26 cellular contexts compared by ENCODE assay signal in genomic region chr3:165712382-165712781, GRCh38.
"Had no signal": no experiment of that assay in that cellular context is flagged by ENCODE, and none has a peak within 500 bp of the region (broad histone marks: within the 10 kb centered on the region; RNA-seq: fewer than 3 reads in every experiment).

No MANE protein-coding gene starts in this region.

- H3K9me3 Mint-ChIP-seq: nephron had no signal

- H3K36me3 Mint-ChIP-seq: naive thymus-derived CD8-positive, alpha-beta T cell had no signal

- H3K4me3 ChIP-seq: heart right ventricle, hepatocyte, left ventricle myocardium inferior, lung, pancreas, prostate gland, skin epidermis, suprapubic skin, thoracic aorta, tibial artery, uterus had no signal

- DNase-seq: heart right ventricle; islet precursor cell; left ventricle myocardium inferior; naive thymus-derived CD8-positive, alpha-beta T cell; nucleus accumbens; posterior cingulate gyrus; retina; stimulated activated CD4-positive, alpha-beta T cell treated with anti-CD3 and anti-CD28 coated beads, Interleukin-12 subunit alpha, Interleukin-12 subunit beta, amount 100 ng/mL, for 4 hours; stimulated activated CD4-positive, alpha-beta T cell treated with anti-CD3 and anti-CD28 coated beads, Interleukin-15, amount 100 ng/mL, for 24 hours; stimulated activated CD4-positive, alpha-beta T cell treated with anti-CD3 and anti-CD28 coated beads, Interleukin-2, amount 100 ng/mL, for 24 hours; stimulated activated CD4-positive, alpha-beta T cell treated with anti-CD3 and anti-CD28 coated beads, Interleukin-4, amount 100 ng/mL, for 1 hour; stimulated activated naive CD4-positive, alpha-beta T cell treated with Interleukin-2 at 50 U/mL for 16 hours; tibial artery; trophoblast cell; uterus had no signal

- H3K27ac ChIP-seq: heart right ventricle, hepatocyte, left ventricle myocardium inferior, pancreas, prostate gland, skin epidermis, suprapubic skin, thoracic aorta, tibial artery, uterus had no signal

- H3K27me3 Mint-ChIP-seq: naive thymus-derived CD8-positive, alpha-beta T cell had no signal

- ATAC-seq: naive thymus-derived CD8-positive, alpha-beta T cell; pancreas; right cardiac atrium; sciatic nerve had no signal

- H3K27me3 ChIP-seq: heart right ventricle, hepatocyte, pancreas, suprapubic skin, tibial artery, uterus had no signal

- H3K36me3 ChIP-seq: heart right ventricle, left ventricle myocardium inferior, pancreas, prostate gland, suprapubic skin, thoracic aorta, tibial artery, uterus had no signal

- H3K9me3 ChIP-seq: pancreas, prostate gland, suprapubic skin, thoracic aorta, tibial artery, uterus had no signal

- H3K4me3 Mint-ChIP-seq: naive thymus-derived CD8-positive, alpha-beta T cell; nephron; neural crest cell had no signal

- H3K4me1 ChIP-seq: heart right ventricle, left ventricle myocardium inferior, pancreas, prostate gland, suprapubic skin, tibial artery, uterus had no signal

- H3K27ac Mint-ChIP-seq: naive thymus-derived CD8-positive, alpha-beta T cell; nephron had no signal

- H3K4me1 Mint-ChIP-seq: naive thymus-derived CD8-positive, alpha-beta T cell; nephron; neural crest cell had no signal
